1 cellular context compared by ENCODE assay signal in the genomic region with DNA sequence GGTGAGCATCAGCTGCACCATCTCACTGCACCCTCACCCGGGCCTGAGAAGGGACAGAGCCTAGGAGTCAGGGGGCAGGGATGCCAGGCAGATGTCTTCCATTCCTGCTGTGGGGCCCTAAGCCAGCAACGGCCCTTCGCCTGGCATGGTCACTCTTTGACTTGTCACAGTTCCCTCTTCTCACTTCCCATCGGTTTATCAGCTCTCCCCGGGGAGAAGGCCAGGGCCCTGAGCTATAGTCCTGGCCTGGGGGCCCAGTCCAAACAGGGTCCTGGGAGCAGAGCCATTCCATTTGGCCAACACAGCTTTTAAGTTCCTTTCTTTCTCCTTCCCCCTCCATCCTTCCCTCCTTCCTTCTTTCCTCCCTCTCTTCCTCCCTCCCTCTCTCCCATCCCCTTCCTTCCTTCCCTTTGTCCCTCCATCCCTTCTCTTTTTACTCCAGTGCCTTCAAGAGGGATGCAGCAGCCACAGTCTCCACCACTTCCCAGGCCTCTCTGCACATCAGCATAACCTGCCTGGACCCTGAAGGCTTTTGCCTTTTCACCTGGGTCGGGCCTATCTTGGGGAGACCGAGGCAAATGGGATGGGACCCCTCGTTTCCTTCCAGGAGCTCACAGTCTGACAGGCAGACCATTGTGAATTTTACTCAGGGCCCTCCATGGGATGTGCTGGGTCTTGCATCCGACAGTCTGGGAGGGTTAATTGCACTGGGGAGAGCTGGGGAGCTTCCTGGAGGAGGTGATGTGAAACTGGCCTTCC.
TF ChIP-seq lines count a peak whose summit lies in the region.

No MANE protein-coding gene starts in this region.

TF ChIP-seq in HepG2, 621 proteins besides CTCF, POLR2A, EP300 and RAD21:
- TF ChIP-seq PCBP2 (optimal IDR thresholded peaks at IDR 0.05; ENCODE audit: low read depth, low read length, poor library complexity, severe bottlenecking) (peak; percentile 23), SIN3B (IDR thresholded peaks at IDR 0.05; ENCODE audit: low read length) (no peak), ZNF7 (CRISPR knock-in tag; IDR thresholded peaks at IDR 0.05) (no peak)
